12 cellular contexts compared by ENCODE assay signal in the genomic region with DNA sequence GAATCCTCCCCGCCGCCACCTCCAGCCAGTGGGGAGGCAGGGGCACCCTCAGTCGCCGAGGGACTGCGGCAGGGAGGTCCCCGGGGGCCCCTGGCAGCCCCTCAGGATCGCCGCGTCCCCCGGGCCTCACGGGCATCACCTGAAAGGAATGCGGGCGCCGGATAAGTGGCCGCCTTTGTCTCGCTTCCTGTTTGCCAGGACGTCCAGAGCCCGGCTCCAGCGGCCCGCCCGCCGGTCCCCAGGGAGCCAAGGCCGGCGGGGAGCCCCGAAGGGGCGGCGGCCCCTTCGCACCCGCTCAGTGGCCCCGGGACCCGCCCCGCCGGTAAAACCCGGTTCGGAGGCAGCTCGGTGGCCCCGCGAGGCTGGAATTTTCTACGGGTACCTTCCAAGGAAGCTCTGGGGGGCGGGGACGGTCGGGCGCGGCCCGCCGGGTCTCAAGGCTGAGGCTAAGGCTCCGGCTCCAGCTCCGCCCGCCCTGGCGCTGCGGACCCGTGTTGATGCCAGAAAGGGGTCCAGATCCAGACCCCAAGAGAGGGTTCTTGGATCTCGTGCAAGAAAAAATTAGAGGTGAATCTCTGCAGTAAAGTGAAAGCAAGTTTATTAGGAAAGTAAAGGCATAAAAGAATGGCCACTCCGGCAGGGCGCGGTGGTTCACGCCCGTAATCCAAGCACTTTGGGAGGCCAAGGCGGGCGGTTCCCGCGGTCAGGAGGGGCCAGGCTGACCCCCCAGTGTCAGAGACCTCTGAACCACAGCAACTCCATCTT. TPM values are rescaled to one million over a fixed set of nuclear protein-coding genes. Genes with fewer than 3 reads are reported as not detected.
DNase-seq lines count a peak whose midpoint lies in the region; ATAC-seq and TF ChIP-seq lines count a peak whose summit lies in the region.
"Had no signal": no experiment of that assay in that cellular context is flagged by ENCODE, and none has a peak within 500 bp of the region (broad histone marks: within the 10 kb centered on the region; RNA-seq: fewer than 3 reads in every experiment).

No MANE protein-coding gene starts in this region.

- TF ChIP-seq POLR2A in vagina (IDR thresholded peaks at IDR 0.05): no peak

- ATAC-seq in GM21619 (IDR thresholded peaks at IDR 0.05; ENCODE audit: unreplicated experiment): no peak

- TF ChIP-seq CTCF in fibroblast of pulmonary artery (IDR thresholded peaks at IDR 0.05; ENCODE audit: low read length, missing control alignments) (no peak), vagina (IDR thresholded peaks at IDR 0.05) (no peak)

- peak; percentile 43 for DNase-seq in activated CD8-positive, alpha-beta memory T cell treated with anti-CD3 and anti-CD28 coated beads for 24 hours
- no peak for DNase-seq in activated CD8-positive, alpha-beta memory T cell treated with anti-CD3 and anti-CD28 coated beads, Interleukin-2, amount 50 U/mL, for 4 hours
- DNase-seq in fibroblast of pulmonary artery (ENCODE audit: low read depth): no peak
- DNase-seq in vagina (ENCODE audit: extremely low spot score in 2 of 2): peak in 1 of 2 donors; percentile 81
- DNase-seq in NOMO-1 treated with dmso at 0.1 percent for 144 hours (lab: John Stamatoyannopoulos, UW; ENCODE audit: unreplicated experiment): no peak
- no peak for DNase-seq in SK-N-DZ (ENCODE audit: low spot score)
- DNase-seq: activated T-cell treated with anti-CD3 and anti-CD28 coated beads, Interleukin-2, amount 50 U/mL, for 48 hours; stimulated activated naive CD4-positive, alpha-beta T cell treated with Interleukin-2 at 50 U/mL for 16 hours had no signal

- H3K4me1 ChIP-seq in muscle layer of colon (ENCODE audit: insufficient read depth, low read length) (peaks cover 51% of the 10 kb centered on the region), vagina (peaks cover 40% of the 10 kb centered on the region)

- peak overlapping the region; percentile 29 for H3K4me3 ChIP-seq in fibroblast of pulmonary artery (replicated peaks; ENCODE audit: low read depth, low read length)
- H3K4me3 ChIP-seq in muscle layer of colon (ENCODE audit: low read depth in 1 of 2, low read length in 2 of 2): peak overlapping the region; percentile 45 to 49
- H3K4me3 ChIP-seq in vagina: peak overlapping the region; percentile 40 to 58

- H3K27ac ChIP-seq in muscle layer of colon (ENCODE audit: low read depth, low read length): peak overlapping the region; percentile 89
- peak overlapping the region; percentile 70 for H3K27ac ChIP-seq in vagina

- H3K36me3 ChIP-seq in muscle layer of colon (ENCODE audit: insufficient read depth, low read length): peaks cover 14% of the 10 kb centered on the region
- peaks cover 0 to 10% of the 10 kb centered on the region in 2 donors for H3K36me3 ChIP-seq in vagina

- intact Hi-C loops in vagina (cut with DNase I): loop anchor here (10.0 kb wide), 1 partner anchor 116 kb away; the partner anchor contains the start of gene COL16A1

- peak overlapping the region; percentile 59 for H3K9ac ChIP-seq in muscle layer of colon (ENCODE audit: low read length)

- H3K9me3 ChIP-seq in muscle layer of colon (ENCODE audit: low read length) (no peaks in the 10 kb centered on the region), vagina (no peaks in the 10 kb centered on the region)

- no peaks in the 10 kb centered on the region for H3K27me3 ChIP-seq in muscle layer of colon (ENCODE audit: control insufficient read depth in 1 of 2, insufficient read depth in 2 of 2, low read length in 2 of 2)
- no peaks in the 10 kb centered on the region for H3K27me3 ChIP-seq in vagina

RNA-seq across cellular contexts. Expression of gene TINAGL1, which starts 12.6 kb away (rescaled TPM):
- 142 TPM for total RNA-seq in vagina
- not detected in 2 replicates for polyA plus RNA-seq in SK-N-DZ (2014; cell fraction: cytosol; rRNA removed)
- not detected in 2 replicates for polyA plus RNA-seq in SK-N-DZ (2014; cell fraction: nucleus; rRNA removed)

RNA-seq across cellular contexts. Expression of gene HCRTR1, which starts 28.6 kb away (rescaled TPM):
- total RNA-seq in vagina: not detected
- polyA plus RNA-seq in SK-N-DZ (2014; cell fraction: cytosol; rRNA removed): not detected in 2 replicates
- polyA plus RNA-seq in SK-N-DZ (2014; cell fraction: nucleus; rRNA removed): 0.31 TPM in 1 of 2 replicates, not detected in the other
- total RNA-seq: myocyte had no signal
- polyA plus RNA-seq: AG04450 had no signal

RNA-seq across cellular contexts. Expression of gene PEF1, which starts 55.7 kb away (rescaled TPM):
- 53.3 TPM for total RNA-seq in vagina
- 52.4 and 54.0 TPM in 2 replicates for polyA plus RNA-seq in SK-N-DZ (2014; cell fraction: cytosol; rRNA removed)
- polyA plus RNA-seq in SK-N-DZ (2014; cell fraction: nucleus; rRNA removed): 29.5 and 32.3 TPM in 2 replicates
